1 cellular context compared by ENCODE assay signal in the genomic region with DNA sequence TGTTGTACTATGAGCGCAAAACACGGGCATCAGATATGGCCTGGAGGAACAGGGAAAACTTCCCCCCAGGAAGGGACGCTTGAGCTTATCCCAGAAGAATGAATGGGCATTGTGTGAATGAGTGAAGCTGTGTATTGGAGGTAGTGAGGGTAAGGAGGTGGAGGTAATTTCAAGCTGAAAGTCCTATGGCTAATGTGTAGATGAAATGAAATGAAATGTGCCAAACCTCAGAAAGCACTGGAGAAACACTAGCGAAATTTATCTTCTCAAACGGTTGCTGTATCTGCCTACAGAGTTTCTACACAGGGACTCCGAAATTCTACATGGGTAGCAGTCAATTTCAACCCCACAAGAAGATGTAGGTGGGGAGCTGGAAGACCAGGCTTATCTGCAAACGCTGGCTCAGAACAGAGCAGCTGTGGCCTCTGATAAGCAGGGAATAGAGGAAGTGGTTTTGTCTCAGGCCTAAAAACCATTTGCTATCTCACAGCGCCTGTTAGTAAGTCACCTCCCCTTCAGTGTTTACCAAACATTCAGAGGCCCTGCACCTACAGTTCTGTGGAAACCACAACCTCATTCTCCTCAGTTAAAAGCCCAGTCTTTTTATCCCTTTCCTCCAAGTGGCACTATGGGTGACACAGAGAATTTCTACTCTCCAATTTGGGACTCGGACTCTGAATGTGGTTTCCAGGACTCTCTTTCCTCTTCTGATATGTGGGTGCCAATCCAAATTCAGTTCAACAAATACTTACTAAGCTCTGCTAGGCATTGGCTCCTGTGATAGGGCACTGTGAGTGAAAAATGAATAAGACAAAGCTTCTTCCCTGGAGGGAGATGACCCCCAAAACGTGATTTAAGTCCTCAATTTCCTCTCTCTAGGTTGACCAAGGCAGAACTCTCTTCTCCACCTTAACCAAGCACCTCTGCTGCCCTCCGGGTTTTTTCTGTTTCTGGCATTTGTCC.
TF ChIP-seq lines count a peak whose summit lies in the region.

No MANE protein-coding gene starts in this region.

TF ChIP-seq in K562, 482 proteins besides CTCF, POLR2A, EP300 and RAD21 (continued from another document and continues in another):
- TF ChIP-seq, protein P1, sequence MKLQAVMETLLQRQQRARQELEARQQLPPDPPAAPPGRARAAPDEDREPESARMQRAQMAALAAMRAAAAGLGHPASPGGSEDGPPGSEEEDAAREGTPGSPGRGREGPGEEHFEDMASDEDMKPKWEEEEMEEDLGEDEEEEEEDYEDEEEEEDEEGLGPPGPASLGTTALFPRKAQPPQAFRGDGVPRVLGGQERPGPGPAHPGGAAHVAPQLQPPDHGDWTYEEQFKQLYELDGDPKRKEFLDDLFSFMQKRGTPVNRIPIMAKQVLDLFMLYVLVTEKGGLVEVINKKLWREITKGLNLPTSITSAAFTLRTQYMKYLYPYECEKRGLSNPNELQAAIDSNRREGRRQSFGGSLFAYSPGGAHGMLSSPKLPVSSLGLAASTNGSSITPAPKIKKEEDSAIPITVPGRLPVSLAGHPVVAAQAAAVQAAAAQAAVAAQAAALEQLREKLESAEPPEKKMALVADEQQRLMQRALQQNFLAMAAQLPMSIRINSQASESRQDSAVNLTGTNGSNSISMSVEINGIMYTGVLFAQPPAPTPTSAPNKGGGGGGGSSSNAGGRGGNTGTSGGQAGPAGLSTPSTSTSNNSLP (IDR thresholded peaks at IDR 0.05; ENCODE audit: borderline replicate concordance, low read depth, low read length) = 0 out of 2 replicates have a peak, but pooled peaks have one; percentile 13
- TF ChIP-seq POLR2B (IDR thresholded peaks at IDR 0.05; ENCODE audit: low read depth, partially characterized antibody) (peak; percentile 19), STAG1 (CRISPR knock-in tag; IDR thresholded peaks at IDR 0.05; ENCODE audit: borderline replicate concordance) (no peak), PML (IDR thresholded peaks at IDR 0.05; ENCODE audit: low read length) (peak; percentile 100), DMBX1 (CRISPR knock-in tag; IDR thresholded peaks at IDR 0.05; ENCODE audit: borderline replicate concordance) (peak; percentile 81), CCAR2 (IDR thresholded peaks at IDR 0.05; ENCODE audit: low read depth, low read length) (no peak), RBM39 (optimal IDR thresholded peaks at IDR 0.05; ENCODE audit: low read depth, low read length) (no peak), REST (CRISPR knock-in tag; IDR thresholded peaks at IDR 0.05; ENCODE audit: low read depth) (no peak), WHSC1 (IDR thresholded peaks at IDR 0.05; ENCODE audit: low read length) (no peak), ZBED1 (IDR thresholded peaks at IDR 0.05) (peak; percentile 95), RBM15 (IDR thresholded peaks at IDR 0.05; ENCODE audit: insufficient read depth, low read length) (no peak), CBX3 (IDR thresholded peaks at IDR 0.05; ENCODE audit: borderline replicate concordance in 1 of 2, low read length in 2 of 2) (peak in 1 of 2 experiments; percentile 86; a peak in 1 of 3 replicates), HIVEP1 (CRISPR knock-in tag; IDR thresholded peaks at IDR 0.05) (no peak), MED1 (CRISPR knock-in tag; IDR thresholded peaks at IDR 0.05; ENCODE audit: borderline replicate concordance) (no peak), POLR2G (IDR thresholded peaks at IDR 0.05; ENCODE audit: low read depth, low read length) (peak; percentile 43; the same call in 1 of the 2 replicates), ELF4 (CRISPR knock-in tag; IDR thresholded peaks at IDR 0.05) (peak; percentile 99), HINFP (tag; conservative IDR thresholded peaks at IDR 0.05; ENCODE audit: low read depth) (no peak), ETV1 (tag; conservative IDR thresholded peaks at IDR 0.05; ENCODE audit: low read depth) (peak; percentile 100), PTTG1 (tag; IDR thresholded peaks at IDR 0.05; ENCODE audit: low read depth) (no peak), ZNF57 (CRISPR knock-in tag; IDR thresholded peaks at IDR 0.05) (no peak), NFIX (CRISPR knock-in tag; IDR thresholded peaks at IDR 0.05; ENCODE audit: low read depth) (no peak), TEAD1 (CRISPR knock-in tag; IDR thresholded peaks at IDR 0.05) (peak; percentile 84 to 96; a peak in 3 of 4 replicates), ZNF583 (CRISPR knock-in tag; IDR thresholded peaks at IDR 0.05) (no peak), MAZ (CRISPR knock-in tag; conservative IDR thresholded peaks at IDR 0.05 in 1 of 2, IDR thresholded peaks at IDR 0.05 in 1 of 2) (peak; percentile 76 to 87), NFE2L1 (tag; IDR thresholded peaks at IDR 0.05; ENCODE audit: borderline replicate concordance, low read depth) (no peak), HCFC1 (IDR thresholded peaks at IDR 0.05; ENCODE audit: low read depth, low read length) (no peak), GATA2 (CRISPR knock-in tag; IDR thresholded peaks at IDR 0.05) (peak; percentile 100), POLR2H (tag; IDR thresholded peaks at IDR 0.05; ENCODE audit: low read depth) (peak; percentile 76), NCOA4 (IDR thresholded peaks at IDR 0.05; ENCODE audit: partially characterized antibody) (peak; percentile 97), ZNF318 (IDR thresholded peaks at IDR 0.05; ENCODE audit: borderline replicate concordance in 1 of 2, low read depth in 1 of 2) (peak; percentile 92 to 99; a peak in 3 of 4 replicates), ARNT (IDR thresholded peaks at IDR 0.05) (peak; percentile 96 to 99), PCBP2 (IDR thresholded peaks at IDR 0.05; ENCODE audit: low read depth, low read length, poor library complexity, severe bottlenecking) (no peak)
- TF ChIP-seq, protein P2, sequence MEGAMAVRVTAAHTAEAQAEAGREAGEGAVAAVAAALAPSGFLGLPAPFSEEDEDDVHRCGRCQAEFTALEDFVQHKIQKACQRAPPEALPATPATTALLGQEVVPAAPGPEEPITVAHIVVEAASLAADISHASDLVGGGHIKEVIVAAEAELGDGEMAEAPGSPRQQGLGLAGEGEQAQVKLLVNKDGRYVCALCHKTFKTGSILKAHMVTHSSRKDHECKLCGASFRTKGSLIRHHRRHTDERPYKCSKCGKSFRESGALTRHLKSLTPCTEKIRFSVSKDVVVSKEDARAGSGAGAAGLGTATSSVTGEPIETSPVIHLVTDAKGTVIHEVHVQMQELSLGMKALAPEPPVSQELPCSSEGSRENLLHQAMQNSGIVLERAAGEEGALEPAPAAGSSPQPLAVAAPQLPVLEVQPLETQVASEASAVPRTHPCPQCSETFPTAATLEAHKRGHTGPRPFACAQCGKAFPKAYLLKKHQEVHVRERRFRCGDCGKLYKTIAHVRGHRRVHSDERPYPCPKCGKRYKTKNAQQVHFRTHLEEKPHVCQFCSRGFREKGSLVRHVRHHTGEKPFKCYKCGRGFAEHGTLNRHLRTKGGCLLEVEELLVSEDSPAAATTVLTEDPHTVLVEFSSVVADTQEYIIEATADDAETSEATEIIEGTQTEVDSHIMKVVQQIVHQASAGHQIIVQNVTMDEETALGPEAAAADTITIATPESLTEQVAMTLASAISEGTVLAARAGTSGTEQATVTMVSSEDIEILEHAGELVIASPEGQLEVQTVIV (CRISPR knock-in tag; IDR thresholded peaks at IDR 0.05; ENCODE audit: borderline replicate concordance) = no peak
- TF ChIP-seq, protein P3, sequence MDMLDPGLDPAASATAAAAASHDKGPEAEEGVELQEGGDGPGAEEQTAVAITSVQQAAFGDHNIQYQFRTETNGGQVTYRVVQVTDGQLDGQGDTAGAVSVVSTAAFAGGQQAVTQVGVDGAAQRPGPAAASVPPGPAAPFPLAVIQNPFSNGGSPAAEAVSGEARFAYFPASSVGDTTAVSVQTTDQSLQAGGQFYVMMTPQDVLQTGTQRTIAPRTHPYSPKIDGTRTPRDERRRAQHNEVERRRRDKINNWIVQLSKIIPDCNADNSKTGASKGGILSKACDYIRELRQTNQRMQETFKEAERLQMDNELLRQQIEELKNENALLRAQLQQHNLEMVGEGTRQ (CRISPR knock-in tag; IDR thresholded peaks at IDR 0.05) = no peak
- TF ChIP-seq, protein P4, sequence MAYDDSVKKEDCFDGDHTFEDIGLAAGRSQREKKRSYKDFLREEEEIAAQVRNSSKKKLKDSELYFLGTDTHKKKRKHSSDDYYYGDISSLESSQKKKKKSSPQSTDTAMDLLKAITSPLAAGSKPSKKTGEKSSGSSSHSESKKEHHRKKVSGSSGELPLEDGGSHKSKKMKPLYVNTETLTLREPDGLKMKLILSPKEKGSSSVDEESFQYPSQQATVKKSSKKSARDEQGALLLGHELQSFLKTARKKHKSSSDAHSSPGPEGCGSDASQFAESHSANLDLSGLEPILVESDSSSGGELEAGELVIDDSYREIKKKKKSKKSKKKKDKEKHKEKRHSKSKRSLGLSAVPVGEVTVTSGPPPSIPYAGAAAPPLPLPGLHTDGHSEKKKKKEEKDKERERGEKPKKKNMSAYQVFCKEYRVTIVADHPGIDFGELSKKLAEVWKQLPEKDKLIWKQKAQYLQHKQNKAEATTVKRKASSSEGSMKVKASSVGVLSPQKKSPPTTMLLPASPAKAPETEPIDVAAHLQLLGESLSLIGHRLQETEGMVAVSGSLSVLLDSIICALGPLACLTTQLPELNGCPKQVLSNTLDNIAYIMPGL (CRISPR knock-in tag; IDR thresholded peaks at IDR 0.05) = no peak
